17 cellular contexts compared by ENCODE assay signal in the genomic region with DNA sequence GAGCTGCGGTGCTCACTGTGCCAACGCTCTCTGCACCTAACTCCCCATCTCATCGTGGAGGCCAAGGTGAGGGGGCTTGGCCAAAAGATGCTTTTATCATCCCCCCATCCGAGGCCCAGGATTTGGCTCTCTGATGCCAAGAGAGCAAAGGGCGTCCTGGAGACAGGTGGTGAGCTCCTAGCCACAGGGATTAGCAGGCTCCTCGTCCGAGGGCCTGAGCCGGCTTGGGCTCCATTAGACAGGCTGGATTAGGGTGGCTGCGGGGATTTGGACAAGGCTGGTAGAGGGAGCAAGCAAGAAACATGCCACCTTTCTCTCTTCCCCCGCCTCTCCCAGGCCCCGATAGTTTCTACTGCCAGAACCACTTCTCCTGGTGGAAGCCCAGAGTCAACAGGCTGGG. TPM values are rescaled to one million over a fixed set of nuclear protein-coding genes. Genes with fewer than 3 reads are reported as not detected.
DNase-seq lines count a peak whose midpoint lies in the region; ATAC-seq and TF ChIP-seq lines count a peak whose summit lies in the region.
"Had no signal": no experiment of that assay in that cellular context is flagged by ENCODE, and none has a peak within 500 bp of the region (broad histone marks: within the 10 kb centered on the region; RNA-seq: fewer than 3 reads in every experiment).

No MANE protein-coding gene starts in this region.

- H3K27ac Mint-ChIP-seq in WTC11 = no peak overlapping the region
- no peak overlapping the region for H3K27ac Mint-ChIP-seq in activated naive CD4-positive, alpha-beta T cell treated with anti-CD3 and anti-CD28 coated beads, Interleukin-2, amount 50 U/mL, for 72 hours
- H3K27ac Mint-ChIP-seq: CD4-positive, CD25-positive, alpha-beta regulatory T cell; H9 had no signal

- TF ChIP-seq CTCF in WTC11 (IDR thresholded peaks at IDR 0.05) (no peak), osteoblast (IDR thresholded peaks at IDR 0.05; ENCODE audit: extremely low read depth, low read depth, low read length) (no peak), Peyer's patch (IDR thresholded peaks at IDR 0.05) (no peak)

- no peaks in the 10 kb centered on the region for H4K20me1 ChIP-seq in osteoblast (ENCODE audit: insufficient read depth, low read length)
- H4K20me1 ChIP-seq: BLaER1 treated with 17β-estradiol and CSF1 and Interleukin-3, amounts not matched to agents 10 nM and 100 nM had no signal

- POLR2A ChIA-PET in HEK293T (lab: Yijun Ruan, JAX) (no interaction called here), WTC11 (lab: Charles Lee) (interaction anchor here (1.1 kb wide), 1 partner anchor 136 kb away, joined by 3 read pairs; a partner anchor contains a TSS)

- no peak overlapping the region for H2AFZ ChIP-seq in osteoblast (ENCODE audit: low read length)
- H2AFZ ChIP-seq: GM23248 had no signal

- H3K4me1 Mint-ChIP-seq in WTC11 = peaks cover 21% of the 10 kb centered on the region

- H3K9me3 ChIP-seq in osteoblast (ENCODE audit: low read depth, low read length) (no peaks in the 10 kb centered on the region), Peyer's patch (peaks cover 0 to 12% (median 0%) of the 10 kb centered on the region in 4 donors)

- no peak overlapping the region for H3K4me2 ChIP-seq in osteoblast (ENCODE audit: insufficient read depth, low read length)
- H3K4me2 ChIP-seq: BLaER1 treated with 17β-estradiol and CSF1 and Interleukin-3, amounts not matched to agents 10 nM and 100 nM had no signal

- ATAC-seq in WTC11 = no peak
- ATAC-seq in activated naive CD4-positive, alpha-beta T cell treated with anti-CD3 and anti-CD28 coated beads, Interleukin-2, amount 50 U/mL, for 72 hours = no peak
- ATAC-seq: GM12878, HepG2 had no signal

- H3K4me1 ChIP-seq in osteoblast (ENCODE audit: insufficient read depth, low read length) (no peaks in the 10 kb centered on the region), Peyer's patch (no peaks in the 10 kb centered on the region)
- H3K4me1 ChIP-seq: BLaER1 treated with 17β-estradiol and CSF1 and Interleukin-3, amounts not matched to agents 10 nM and 100 nM had no signal

- H3K4me3 ChIP-seq in osteoblast (ENCODE audit: insufficient read depth, low read length) (no peak overlapping the region), Peyer's patch (no peak overlapping the region)
- H3K4me3 ChIP-seq: BLaER1 treated with 17β-estradiol and CSF1 and Interleukin-3, amounts not matched to agents 10 nM and 100 nM; GM12878; GM23248 had no signal

- DNase-seq in AG08396 (ENCODE audit: low spot score) = peak; percentile 2
- peak; percentile 1 for DNase-seq in HEK293T (ENCODE audit: extremely low spot score)
- no peak for DNase-seq in WTC11 (ENCODE audit: low spot score)
- DNase-seq in osteoblast (ENCODE audit: insufficient read length, low spot score, missing footprints) = peak; percentile 34
- DNase-seq in stimulated activated CD4-positive, alpha-beta T cell treated with anti-CD3 and anti-CD28 coated beads, Interleukin-4, amount 100 ng/mL, for 24 hours = no peak
- DNase-seq in Peyer's patch = no peak
- DNase-seq in activated naive CD4-positive, alpha-beta T cell treated with anti-CD3 and anti-CD28 coated beads, Interleukin-2, amount 50 U/mL, for 72 hours (ENCODE audit: low spot score in 2 of 2) = no peak
- DNase-seq: 8988T; Calu3; CD4-positive, CD25-positive, alpha-beta regulatory T cell; DMS79; GM23248 had no signal

- 0 out of 2 replicates have a peak, but pooled peaks cover 5% of the 10 kb centered on the region for H3K36me3 Mint-ChIP-seq in WTC11
- H3K36me3 Mint-ChIP-seq in activated naive CD4-positive, alpha-beta T cell treated with anti-CD3 and anti-CD28 coated beads, Interleukin-2, amount 50 U/mL, for 72 hours = peaks cover 0 to 7% of the 10 kb centered on the region in 2 donors
- H3K36me3 Mint-ChIP-seq: CD4-positive, CD25-positive, alpha-beta regulatory T cell had no signal

- TF ChIP-seq POLR2A in Peyer's patch (IDR thresholded peaks at IDR 0.05) = no peak

- H3K27me3 Mint-ChIP-seq in WTC11 (ENCODE audit: low read depth) = peaks cover 62% of the 10 kb centered on the region

- CTCF ChIA-PET in HEK293T (lab: Yijun Ruan, JAX) = no interaction called here
- CTCF ChIA-PET in WTC11 (lab: Charles Lee) = interaction anchor here (1.1 to 1.3 kb wide), 2 partner anchors 100 to 147 kb away, joined by 3 to 4 read pairs; a partner anchor contains a TSS

- no peaks in the 10 kb centered on the region for H3K79me2 ChIP-seq in osteoblast (ENCODE audit: insufficient read depth, low read length)

- H3K27ac ChIP-seq in osteoblast (ENCODE audit: low read depth, low read length) (no peak overlapping the region), Peyer's patch (no peak overlapping the region)
- H3K27ac ChIP-seq: BLaER1 treated with 17β-estradiol and CSF1 and Interleukin-3, amounts not matched to agents 10 nM and 100 nM; GM23248 had no signal

- H3K27me3 ChIP-seq in osteoblast (ENCODE audit: insufficient read depth, low read length) = peaks cover 13% of the 10 kb centered on the region
- H3K27me3 ChIP-seq in Peyer's patch = no peaks in the 10 kb centered on the region
- H3K27me3 ChIP-seq: BLaER1 treated with 17β-estradiol and CSF1 and Interleukin-3, amounts not matched to agents 10 nM and 100 nM had no signal

- no peaks in the 10 kb centered on the region for H3K36me3 ChIP-seq in osteoblast (ENCODE audit: insufficient read depth, low read length)
- H3K36me3 ChIP-seq in Peyer's patch = no peaks in the 10 kb centered on the region
- H3K36me3 ChIP-seq: BLaER1 treated with 17β-estradiol and CSF1 and Interleukin-3, amounts not matched to agents 10 nM and 100 nM had no signal

- H3K4me3 Mint-ChIP-seq in WTC11 = 0 out of 2 replicates have a peak overlapping the region, but pooled peaks have one; percentile 25
- H3K4me3 Mint-ChIP-seq: CD4-positive, CD25-positive, alpha-beta regulatory T cell had no signal

- H3K9me3 Mint-ChIP-seq in WTC11 = peaks cover 7% of the 10 kb centered on the region; the same call in 1 of the 2 replicates
- H3K9me3 Mint-ChIP-seq in activated naive CD4-positive, alpha-beta T cell treated with anti-CD3 and anti-CD28 coated beads, Interleukin-2, amount 50 U/mL, for 72 hours = peaks cover 0 to 3% of the 10 kb centered on the region in 2 donors

TF ChIP-seq in HEK293T, 16 proteins besides CTCF, POLR2A, EP300 and RAD21 (continues in another document):
- no peak for TF ChIP-seq HDGF (IDR thresholded peaks at IDR 0.05; ENCODE audit: borderline replicate concordance)
- no peak for TF ChIP-seq TARDBP (IDR thresholded peaks at IDR 0.05)
- TF ChIP-seq LEF1 (IDR thresholded peaks at IDR 0.05; ENCODE audit: borderline replicate concordance) = no peak
- TF ChIP-seq SP1 (IDR thresholded peaks at IDR 0.05) = no peak
- TF ChIP-seq, protein P1, sequence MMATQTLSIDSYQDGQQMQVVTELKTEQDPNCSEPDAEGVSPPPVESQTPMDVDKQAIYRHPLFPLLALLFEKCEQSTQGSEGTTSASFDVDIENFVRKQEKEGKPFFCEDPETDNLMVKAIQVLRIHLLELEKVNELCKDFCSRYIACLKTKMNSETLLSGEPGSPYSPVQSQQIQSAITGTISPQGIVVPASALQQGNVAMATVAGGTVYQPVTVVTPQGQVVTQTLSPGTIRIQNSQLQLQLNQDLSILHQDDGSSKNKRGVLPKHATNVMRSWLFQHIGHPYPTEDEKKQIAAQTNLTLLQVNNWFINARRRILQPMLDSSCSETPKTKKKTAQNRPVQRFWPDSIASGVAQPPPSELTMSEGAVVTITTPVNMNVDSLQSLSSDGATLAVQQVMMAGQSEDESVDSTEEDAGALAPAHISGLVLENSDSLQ (IDR thresholded peaks at IDR 0.05) = no peak
- TF ChIP-seq FOXK2 (IDR thresholded peaks at IDR 0.05) = no peak
- no peak for TF ChIP-seq FOXA1 (IDR thresholded peaks at IDR 0.05)
- TF ChIP-seq ARNT (IDR thresholded peaks at IDR 0.05) = no peak
- no peak for TF ChIP-seq SUZ12 (IDR thresholded peaks at IDR 0.05)
- no peak for TF ChIP-seq ZNF384 (IDR thresholded peaks at IDR 0.05)
- no peak for TF ChIP-seq CTBP1 (IDR thresholded peaks at IDR 0.05; ENCODE audit: borderline replicate concordance)
- no peak for TF ChIP-seq ELF4 (IDR thresholded peaks at IDR 0.05)
- TF ChIP-seq NFRKB (IDR thresholded peaks at IDR 0.05) = no peak

TF ChIP-seq in WTC11, 78 proteins besides CTCF, POLR2A, EP300 and RAD21 (continues in another document):
- no peak for TF ChIP-seq SOX15 (CRISPR knock-in tag; IDR thresholded peaks at IDR 0.05)
- TF ChIP-seq, protein P2, sequence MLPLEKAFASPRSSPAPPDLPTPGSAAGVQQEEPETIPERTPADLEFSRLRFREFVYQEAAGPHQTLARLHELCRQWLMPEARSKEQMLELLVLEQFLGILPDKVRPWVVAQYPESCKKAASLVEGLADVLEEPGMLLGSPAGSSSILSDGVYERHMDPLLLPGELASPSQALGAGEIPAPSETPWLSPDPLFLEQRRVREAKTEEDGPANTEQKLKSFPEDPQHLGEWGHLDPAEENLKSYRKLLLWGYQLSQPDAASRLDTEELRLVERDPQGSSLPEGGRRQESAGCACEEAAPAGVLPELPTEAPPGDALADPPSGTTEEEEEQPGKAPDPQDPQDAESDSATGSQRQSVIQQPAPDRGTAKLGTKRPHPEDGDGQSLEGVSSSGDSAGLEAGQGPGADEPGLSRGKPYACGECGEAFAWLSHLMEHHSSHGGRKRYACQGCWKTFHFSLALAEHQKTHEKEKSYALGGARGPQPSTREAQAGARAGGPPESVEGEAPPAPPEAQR (CRISPR knock-in tag; IDR thresholded peaks at IDR 0.05) = no peak
- TF ChIP-seq ZNF232 (CRISPR knock-in tag; IDR thresholded peaks at IDR 0.05) = no peak
- TF ChIP-seq ATF1 (CRISPR knock-in tag; IDR thresholded peaks at IDR 0.05) = no peak

RNA-seq across cellular contexts. Expression of a gene that starts 1.0 kb away (rescaled TPM):
- total RNA-seq in WTC11 (2021) (0.05 to 0.33 TPM in 2 of 3 replicates, not detected in the other), osteoblast (not detected in 2 replicates), Peyer's patch (not detected)
- total RNA-seq in activated naive CD4-positive, alpha-beta T cell treated with anti-CD3 and anti-CD28 coated beads, Interleukin-2, amount 50 U/mL, for 72 hours = not detected
- total RNA-seq: Calu3; CD4-positive, CD25-positive, alpha-beta regulatory T cell; G401; GM12878; GM23248; H9; HepG2 had no signal

RNA-seq across cellular contexts. Expression of a gene that starts 27.4 kb away (rescaled TPM):
- 4.7 to 5.8 TPM (median 5.2 TPM) in 3 replicates for total RNA-seq in WTC11 (2021)
- 6.2 and 8.3 TPM in 2 replicates for total RNA-seq in osteoblast
- total RNA-seq in Peyer's patch = 10 to 100 TPM in 1 of 4 donors, 1 to 10 TPM in 3; 3.2 to 28.1 (median 6.2) TPM
- 1 to 10 TPM; 2.0 to 2.7 TPM for total RNA-seq in activated naive CD4-positive, alpha-beta T cell treated with anti-CD3 and anti-CD28 coated beads, Interleukin-2, amount 50 U/mL, for 72 hours
- total RNA-seq: GM12878 had no signal

RNA-seq across cellular contexts. Expression of a gene that starts 55.2 kb away (rescaled TPM):
- total RNA-seq in WTC11 (2021) (4.3 to 5.1 TPM (median 4.9 TPM) in 3 replicates), osteoblast (2.5 and 3.8 TPM in 2 replicates), Peyer's patch (1 to 10 TPM in 3 of 4 donors, not detected in 1; 1.4 to 9.9 (median 2.1) TPM)
- total RNA-seq in activated naive CD4-positive, alpha-beta T cell treated with anti-CD3 and anti-CD28 coated beads, Interleukin-2, amount 50 U/mL, for 72 hours = not detected
- total RNA-seq: Calu3, G401, GM12878, H9, HepG2 had no signal

Comparison
In these comparisons a context has a peak if more than half of its experiments do, and no peak if none do; other contexts are left out.
1. DNase-seq: peak in AG08396 (single experiment), HEK293T (single experiment) and osteoblast (single experiment); none in WTC11 (single experiment), stimulated activated CD4-positive, alpha-beta T cell treated with anti-CD3 and anti-CD28 coated beads, Interleukin-4, amount 100 ng/mL, for 24 hours (single experiment), Peyer's patch (0 of 3) and activated naive CD4-positive, alpha-beta T cell treated with anti-CD3 and anti-CD28 coated beads, Interleukin-2, amount 50 U/mL, for 72 hours (0 of 2).